Comparison of ENCODE assay signal across 8 cellular contexts in the genomic region with DNA sequence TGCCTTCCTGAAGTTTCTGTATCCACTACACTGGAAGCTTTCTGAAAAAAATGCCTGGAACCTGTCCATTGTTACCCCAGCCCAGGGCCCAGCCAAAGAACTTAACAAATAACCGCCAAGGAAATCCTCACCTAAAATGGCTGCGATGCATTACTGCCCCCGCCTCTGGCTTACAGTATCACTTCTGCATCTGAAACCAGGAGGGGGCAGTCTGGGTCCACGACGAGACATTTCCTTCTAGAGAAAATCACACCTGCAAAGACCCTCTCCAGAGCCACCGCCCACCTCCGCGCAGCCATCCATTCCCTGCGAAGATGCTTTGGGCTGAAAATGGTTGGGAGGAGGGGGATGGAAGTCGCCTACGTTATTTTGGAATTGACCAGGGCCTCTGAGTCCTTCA. TPM values are rescaled to one million over a fixed set of nuclear protein-coding genes. Genes with fewer than 3 reads are reported as not detected.
DNase-seq lines count a peak whose midpoint lies in the region; ATAC-seq and TF ChIP-seq lines count a peak whose summit lies in the region.

No MANE protein-coding gene starts in this region.

- no peak overlapping the region for H3K4me3 Mint-ChIP-seq in activated CD8-positive, alpha-beta memory T cell treated with anti-CD3 and anti-CD28 coated beads, Interleukin-2, amount 10 ng/mL, durations not matched to agents 7 days and 5 days

- peak; percentile 63 for DNase-seq in activated CD8-positive, alpha-beta memory T cell treated with anti-CD3 and anti-CD28 coated beads, Interleukin-2, amount 10 ng/mL, durations not matched to agents 7 days and 5 days
- no peak for DNase-seq in activated CD8-positive, alpha-beta memory T cell treated with anti-CD3 and anti-CD28 coated beads for 24 hours
- DNase-seq in PC-3 (peak; percentile 70), breast epithelium (ENCODE audit: low spot score in 2 of 2) (no peak), occipital lobe (lab: John Stamatoyannopoulos, UW) (no peak)

- H3K27ac ChIP-seq in PC-3 (ENCODE audit: low read length) = no peak overlapping the region
- no peak overlapping the region for H3K27ac ChIP-seq in breast epithelium
- no peak overlapping the region for H3K27ac ChIP-seq in neural cell (ENCODE audit: low read length)

- H3K79me2 ChIP-seq in PC-3 (ENCODE audit: low read length) (no peaks in the 10 kb centered on the region), neural cell (replicated peaks; ENCODE audit: insufficient read depth, low read length) (no peaks in the 10 kb centered on the region)

- TF ChIP-seq CTCF in PC-3 (conservative IDR thresholded peaks at IDR 0.05; ENCODE audit: low read depth, low read length) (peak; percentile 81), breast epithelium (IDR thresholded peaks at IDR 0.05) (peak in 2 of 3 donors; percentile 14 to 15), neural cell (IDR thresholded peaks at IDR 0.05; ENCODE audit: poor library complexity, severe bottlenecking) (peak; percentile 42)

- no peaks in the 10 kb centered on the region for H3F3A ChIP-seq in PC-3 (ENCODE audit: low read length, unreplicated experiment)
- no peaks in the 10 kb centered on the region for H3F3A ChIP-seq in neural cell (ENCODE audit: insufficient read depth, low read length, poor library complexity, severe bottlenecking)

- no peaks in the 10 kb centered on the region for H3K27me3 Mint-ChIP-seq in activated CD8-positive, alpha-beta memory T cell treated with anti-CD3 and anti-CD28 coated beads, Interleukin-2, amount 10 ng/mL, durations not matched to agents 7 days and 5 days

- H3K27me3 ChIP-seq in PC-3 (ENCODE audit: low read length) (no peaks in the 10 kb centered on the region), breast epithelium (no peaks in the 10 kb centered on the region), neural cell (ENCODE audit: insufficient read depth, low read depth, low read length) (no peaks in the 10 kb centered on the region)

- intact Hi-C loops in PC-3 (cut with micrococcal nuclease) = loop anchor here (1.0 to 10.0 kb wide), 2 partner anchors 131 to 242 kb away; no protein-coding TSS in a partner anchor
- intact Hi-C loops in breast epithelium (cut with DNase I; ENCODE audit: low total_unique reads) = no loop called here

- TF ChIP-seq RAD21 in neural cell (conservative IDR thresholded peaks at IDR 0.05) = peak; percentile 46

- no peaks in the 10 kb centered on the region for H3K9me3 Mint-ChIP-seq in activated CD8-positive, alpha-beta memory T cell treated with anti-CD3 and anti-CD28 coated beads, Interleukin-2, amount 10 ng/mL, durations not matched to agents 7 days and 5 days (ENCODE audit: low read depth)

- TF ChIP-seq POLR2A in breast epithelium (IDR thresholded peaks at IDR 0.05) = no peak

- H3K4me2 ChIP-seq in PC-3 (ENCODE audit: low read length) = peak overlapping the region; percentile 25; the same call in 1 of the 2 replicates
- no peak overlapping the region for H3K4me2 ChIP-seq in neural cell (ENCODE audit: low read length)

- H3K4me3 ChIP-seq in PC-3 (ENCODE audit: low read length) (no peak overlapping the region), breast epithelium (no peak overlapping the region), neural cell (ENCODE audit: low read length) (no peak overlapping the region)

- CTCF ChIA-PET in activated CD8-positive, alpha-beta memory T cell treated with anti-CD3 and anti-CD28 coated beads, Interleukin-2, amount 10 ng/mL, durations not matched to agents 7 days and 5 days (lab: Charles Lee) = no interaction called here
- CTCF ChIA-PET in PC-3 (lab: Charles Lee) = no interaction called here

- POLR2A ChIA-PET in PC-3 (lab: Charles Lee; ENCODE audit: unreplicated experiment) = no interaction called here

- H3K9ac ChIP-seq in PC-3 (ENCODE audit: low read length) (no peak overlapping the region), neural cell (ENCODE audit: low read length) (no peak overlapping the region)

- H3K4me1 ChIP-seq in PC-3 (ENCODE audit: insufficient read depth, low read length) (peaks cover 19% of the 10 kb centered on the region), breast epithelium (no peaks in the 10 kb centered on the region)

- H3K9me2 ChIP-seq in PC-3 (replicated peaks; ENCODE audit: low read length) (no peaks in the 10 kb centered on the region), neural cell (ENCODE audit: insufficient read depth, low read length) (no peaks in the 10 kb centered on the region)

- H4K20me1 ChIP-seq in PC-3 (ENCODE audit: low read length) (no peaks in the 10 kb centered on the region), neural cell (ENCODE audit: insufficient read depth) (no peaks in the 10 kb centered on the region)

- no peak for TF ChIP-seq EP300 in neural cell (conservative IDR thresholded peaks at IDR 0.05; ENCODE audit: poor library complexity, severe bottlenecking)

- ATAC-seq in activated CD8-positive, alpha-beta memory T cell treated with anti-CD3 and anti-CD28 coated beads, Interleukin-2, amount 10 ng/mL, durations not matched to agents 7 days and 5 days = no peak
- ATAC-seq in PC-3 (peak; percentile 42), GM21576 (IDR thresholded peaks at IDR 0.05; ENCODE audit: unreplicated experiment) (no peak), GM21717 (IDR thresholded peaks at IDR 0.05; ENCODE audit: unreplicated experiment) (no peak)

- no TSS peak for BruUV-seq in PC-3 (replicated peaks; lab: Mats Ljungman, UMichigan)

- H3K4me1 Mint-ChIP-seq in activated CD8-positive, alpha-beta memory T cell treated with anti-CD3 and anti-CD28 coated beads, Interleukin-2, amount 10 ng/mL, durations not matched to agents 7 days and 5 days = no peaks in the 10 kb centered on the region

- H3K27ac Mint-ChIP-seq in activated CD8-positive, alpha-beta memory T cell treated with anti-CD3 and anti-CD28 coated beads, Interleukin-2, amount 10 ng/mL, durations not matched to agents 7 days and 5 days = no peak overlapping the region

- H2AFZ ChIP-seq in PC-3 (ENCODE audit: low read length) = peak overlapping the region; percentile 85
- H2AFZ ChIP-seq in neural cell (ENCODE audit: low read depth, low read length) = no peak overlapping the region

- no peaks in the 10 kb centered on the region for H3K9me3 ChIP-seq in PC-3 (ENCODE audit: low read length)
- H3K9me3 ChIP-seq in breast epithelium = no peaks in the 10 kb centered on the region
- no peaks in the 10 kb centered on the region for H3K9me3 ChIP-seq in neural cell (ENCODE audit: low read length)

- H3K36me3 ChIP-seq in PC-3 (ENCODE audit: low read depth, low read length) (no peaks in the 10 kb centered on the region), breast epithelium (peaks cover 9% of the 10 kb centered on the region), neural cell (ENCODE audit: insufficient read depth, low read length) (peaks cover 8% of the 10 kb centered on the region)

- peaks cover 8% of the 10 kb centered on the region for H3K36me3 Mint-ChIP-seq in activated CD8-positive, alpha-beta memory T cell treated with anti-CD3 and anti-CD28 coated beads, Interleukin-2, amount 10 ng/mL, durations not matched to agents 7 days and 5 days

TF ChIP-seq in neural cell, 6 proteins besides CTCF, POLR2A, EP300 and RAD21:
- TF ChIP-seq, protein P1, sequence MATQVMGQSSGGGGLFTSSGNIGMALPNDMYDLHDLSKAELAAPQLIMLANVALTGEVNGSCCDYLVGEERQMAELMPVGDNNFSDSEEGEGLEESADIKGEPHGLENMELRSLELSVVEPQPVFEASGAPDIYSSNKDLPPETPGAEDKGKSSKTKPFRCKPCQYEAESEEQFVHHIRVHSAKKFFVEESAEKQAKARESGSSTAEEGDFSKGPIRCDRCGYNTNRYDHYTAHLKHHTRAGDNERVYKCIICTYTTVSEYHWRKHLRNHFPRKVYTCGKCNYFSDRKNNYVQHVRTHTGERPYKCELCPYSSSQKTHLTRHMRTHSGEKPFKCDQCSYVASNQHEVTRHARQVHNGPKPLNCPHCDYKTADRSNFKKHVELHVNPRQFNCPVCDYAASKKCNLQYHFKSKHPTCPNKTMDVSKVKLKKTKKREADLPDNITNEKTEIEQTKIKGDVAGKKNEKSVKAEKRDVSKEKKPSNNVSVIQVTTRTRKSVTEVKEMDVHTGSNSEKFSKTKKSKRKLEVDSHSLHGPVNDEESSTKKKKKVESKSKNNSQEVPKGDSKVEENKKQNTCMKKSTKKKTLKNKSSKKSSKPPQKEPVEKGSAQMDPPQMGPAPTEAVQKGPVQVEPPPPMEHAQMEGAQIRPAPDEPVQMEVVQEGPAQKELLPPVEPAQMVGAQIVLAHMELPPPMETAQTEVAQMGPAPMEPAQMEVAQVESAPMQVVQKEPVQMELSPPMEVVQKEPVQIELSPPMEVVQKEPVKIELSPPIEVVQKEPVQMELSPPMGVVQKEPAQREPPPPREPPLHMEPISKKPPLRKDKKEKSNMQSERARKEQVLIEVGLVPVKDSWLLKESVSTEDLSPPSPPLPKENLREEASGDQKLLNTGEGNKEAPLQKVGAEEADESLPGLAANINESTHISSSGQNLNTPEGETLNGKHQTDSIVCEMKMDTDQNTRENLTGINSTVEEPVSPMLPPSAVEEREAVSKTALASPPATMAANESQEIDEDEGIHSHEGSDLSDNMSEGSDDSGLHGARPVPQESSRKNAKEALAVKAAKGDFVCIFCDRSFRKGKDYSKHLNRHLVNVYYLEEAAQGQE (IDR thresholded peaks at IDR 0.05; ENCODE audit: borderline replicate concordance) = no peak
- peak; percentile 14 for TF ChIP-seq SMC3 (conservative IDR thresholded peaks at IDR 0.05; ENCODE audit: poor library complexity)
- TF ChIP-seq EZH2 (IDR thresholded peaks at IDR 0.05; ENCODE audit: borderline replicate concordance, insufficient read depth, low read length, poor library complexity, severe bottlenecking) = no peak

RNA-seq across cellular contexts. Expression of a gene that starts 22.4 kb away (rescaled TPM):
- under 1 TPM; 0.29 to 0.33 TPM for total RNA-seq in activated CD8-positive, alpha-beta memory T cell treated with anti-CD3 and anti-CD28 coated beads, Interleukin-2, amount 10 ng/mL, durations not matched to agents 7 days and 5 days
- total RNA-seq in PC-3 (2014; rRNA removed) (not detected in 2 replicates), breast epithelium (1 to 10 TPM; 2.6 to 3.5 (median 2.9) TPM), occipital lobe (6.7 TPM)
- 68.6 and 90.1 TPM in 2 replicates for polyA plus RNA-seq in neural cell
- 36.9 and 40.2 TPM in 2 replicates for polyA minus RNA-seq in neural cell

RNA-seq across cellular contexts. Expression of a gene that starts 33.4 kb away (rescaled TPM):
- total RNA-seq in activated CD8-positive, alpha-beta memory T cell treated with anti-CD3 and anti-CD28 coated beads, Interleukin-2, amount 10 ng/mL, durations not matched to agents 7 days and 5 days = 10 to 100 TPM; 92.1 to 95.5 TPM
- total RNA-seq in PC-3 (2014; rRNA removed) = 0.29 TPM in 1 of 2 replicates, not detected in the other
- total RNA-seq in breast epithelium = 100 to 1,000 TPM in 1 of 3 donors, 10 to 100 TPM in 2; 63.6 to 147 (median 81.1) TPM
- polyA plus RNA-seq in neural cell = 105 TPM in 2 replicates
- 70.4 and 76.8 TPM in 2 replicates for polyA minus RNA-seq in neural cell
- 34.8 TPM for total RNA-seq in occipital lobe

RNA-seq across cellular contexts. Expression of a gene that starts 55.7 kb away (rescaled TPM):
- total RNA-seq in activated CD8-positive, alpha-beta memory T cell treated with anti-CD3 and anti-CD28 coated beads, Interleukin-2, amount 10 ng/mL, durations not matched to agents 7 days and 5 days = not detected
- total RNA-seq in PC-3 (2014; rRNA removed) (not detected in 2 replicates), breast epithelium (not detected), occipital lobe (not detected)
- polyA plus RNA-seq in neural cell = not detected in 2 replicates
- polyA minus RNA-seq in neural cell = not detected in 2 replicates

Comparison
In these comparisons a context has a peak if more than half of its experiments do, and no peak if none do; other contexts are left out.
1. DNase-seq: peak in activated CD8-positive, alpha-beta memory T cell treated with anti-CD3 and anti-CD28 coated beads, Interleukin-2, amount 10 ng/mL, durations not matched to agents 7 days and 5 days (single experiment) and PC-3 (single experiment); none in activated CD8-positive, alpha-beta memory T cell treated with anti-CD3 and anti-CD28 coated beads for 24 hours (single experiment), breast epithelium (0 of 2) and occipital lobe (single experiment).
2. CTCF ChIP-seq: peak in every context shown above with its lines; median percentile 81 in PC-3; 42 in neural cell; 14 in breast epithelium.
3. RNA of a gene that starts 33.4 kb away (total RNA-seq): 92.1 to 95.5 TPM in activated CD8-positive, alpha-beta memory T cell treated with anti-CD3 and anti-CD28 coated beads, Interleukin-2, amount 10 ng/mL, durations not matched to agents 7 days and 5 days, 63.6 to 147 TPM in breast epithelium and 34.8 TPM in occipital lobe (single experiment); 0.29 TPM in PC-3; every median in the first group is over 10 times any median in the second.